Comparison of ENCODE assay signal across 10 cellular contexts in genomic region chr2:171319164-171319810, GRCh38.
DNase-seq lines count a peak whose midpoint lies in the region; ATAC-seq and TF ChIP-seq lines count a peak whose summit lies in the region.
"Had no signal": no experiment of that assay in that cellular context is flagged by ENCODE, and none has a peak within 500 bp of the region (broad histone marks: within the 10 kb centered on the region; RNA-seq: fewer than 3 reads in every experiment).

No MANE protein-coding gene starts in this region.

- peaks cover 31% of the 10 kb centered on the region for H3K4me1 Mint-ChIP-seq in neural progenitor cell

- ATAC-seq in GM21526 (IDR thresholded peaks at IDR 0.05; ENCODE audit: low FRiP score, unreplicated experiment) = peak; percentile 39

- no peaks in the 10 kb centered on the region for H3K27me3 ChIP-seq in neural progenitor cell

- no peak overlapping the region for H3K27ac Mint-ChIP-seq in neural progenitor cell

- H3K9ac ChIP-seq in neural progenitor cell = no peak overlapping the region

- H4K20me1 ChIP-seq in neural progenitor cell (ENCODE audit: low read depth) = peaks cover 18% of the 10 kb centered on the region

- no peaks in the 10 kb centered on the region for H3K9me3 ChIP-seq in neural progenitor cell (ENCODE audit: low read depth)

- H3K4me2 ChIP-seq in neural progenitor cell = peak overlapping the region; percentile 57

- no peaks in the 10 kb centered on the region for H3K79me2 ChIP-seq in neural progenitor cell (ENCODE audit: low read depth)

- H3K36me3 Mint-ChIP-seq in neural progenitor cell = peaks cover 6% of the 10 kb centered on the region

- no peaks in the 10 kb centered on the region for H3K36me3 ChIP-seq in neural progenitor cell

- no peaks in the 10 kb centered on the region for H3K27me3 Mint-ChIP-seq in neural progenitor cell (ENCODE audit: insufficient read depth, low read depth)

- peaks cover 55% of the 10 kb centered on the region for H3F3A ChIP-seq in neural progenitor cell (ENCODE audit: low read depth)

- peak overlapping the region; percentile 10 for H3K4me3 ChIP-seq in neural progenitor cell
- H3K4me3 ChIP-seq: lung had no signal

- H3K9me3 Mint-ChIP-seq in neural progenitor cell = no peaks in the 10 kb centered on the region

- no peak overlapping the region for H3K4me3 Mint-ChIP-seq in neural progenitor cell

- DNase-seq in ELR (ENCODE audit: low read depth) = peak; percentile 40
- DNase-seq in M059J (ENCODE audit: low read depth) = peak; percentile 14
- DNase-seq in amniotic epithelial cell (ENCODE audit: low read depth) = peak; percentile 65
- DNase-seq in neural progenitor cell (ENCODE audit: low spot score) = peak; percentile 13
- no peak for DNase-seq in NK-92 treated with Interleukin-12 subunit alpha and Interleukin-12 subunit beta, amount 100 ng/mL, for 24 hours (lab: John Stamatoyannopoulos, UW)
- no peak for DNase-seq in NCI-H146 (lab: John Stamatoyannopoulos, UW)
- DNase-seq in NCI-H2107 treated with DMSO at 0.1 percent for 48 hours (lab: John Stamatoyannopoulos, UW; ENCODE audit: unreplicated experiment) = no peak

- no peak overlapping the region for H2AFZ ChIP-seq in neural progenitor cell (replicated peaks)

- TF ChIP-seq CTCF in neural progenitor cell (IDR thresholded peaks at IDR 0.05) = no peak

- H3K4me1 ChIP-seq in neural progenitor cell = peaks cover 56% of the 10 kb centered on the region

- peak overlapping the region; percentile 66 for H3K27ac ChIP-seq in neural progenitor cell
- H3K27ac ChIP-seq: HL-60 had no signal

Comparison
In these comparisons a context has a peak if more than half of its experiments do, and no peak if none do; other contexts are left out.
1. DNase-seq: peak in ELR (single experiment), M059J (single experiment), amniotic epithelial cell (single experiment) and neural progenitor cell (single experiment); none in NK-92 treated with Interleukin-12 subunit alpha and Interleukin-12 subunit beta, amount 100 ng/mL, for 24 hours (single experiment), NCI-H146 (single experiment) and NCI-H2107 treated with DMSO at 0.1 percent for 48 hours (single experiment).